29 cellular contexts compared by ENCODE assay signal in the genomic region with DNA sequence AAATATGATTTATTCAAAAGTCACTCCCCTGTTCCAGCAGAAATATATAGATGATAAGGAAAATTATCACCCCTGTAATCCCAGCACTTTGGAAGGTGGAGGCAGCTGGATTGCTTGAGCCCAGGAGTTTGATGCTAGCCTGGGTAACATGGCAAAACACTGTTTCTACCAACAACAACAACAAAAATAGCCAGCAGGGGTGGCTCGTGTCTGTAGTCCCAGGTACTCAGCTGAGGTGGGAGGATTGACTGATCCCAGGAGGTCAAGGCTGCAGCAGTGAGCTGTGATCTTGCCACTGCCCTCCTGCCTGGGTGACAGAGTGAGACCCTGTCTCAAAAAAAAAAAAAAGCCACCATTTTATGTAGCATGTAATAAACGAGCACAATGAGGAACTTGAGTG.
"Had no signal": no experiment of that assay in that cellular context is flagged by ENCODE, and none has a peak within 500 bp of the region (broad histone marks: within the 10 kb centered on the region; RNA-seq: fewer than 3 reads in every experiment).

No MANE protein-coding gene starts in this region.

- H3K27me3 Mint-ChIP-seq: activated CD4-positive, alpha-beta memory T cell treated with anti-CD3 and anti-CD28 coated beads for 36 hours; activated CD4-positive, alpha-beta T cell treated with anti-CD3 and anti-CD28 coated beads for 36 hours; activated CD4-positive, alpha-beta T cell treated with anti-CD3 and anti-CD28 coated beads, Interleukin-2, amount 10 ng/mL, durations not matched to agents 24 days and 14 days; activated naive CD4-positive, alpha-beta T cell treated with anti-CD3 and anti-CD28 coated beads, Interleukin-2, amount 10 ng/mL, durations not matched to agents 7 days and 5 days; activated naive CD8-positive, alpha-beta T cell treated with anti-CD3 and anti-CD28 coated beads, Interleukin-2, amount 10 ng/mL, durations not matched to agents 7 days and 5 days; activated T-cell treated with anti-CD3 and anti-CD28 coated beads, Interleukin-2, amount 50 U/mL, for 24 hours; brain; T-helper 17 cell had no signal

- H3K36me3 ChIP-seq: ascending aorta, breast epithelium, cardiac muscle cell, colonic mucosa, WERI-Rb-1 had no signal

- H3K4me3 ChIP-seq: ascending aorta, breast epithelium, cardiac muscle cell, colonic mucosa had no signal

- H3K27ac ChIP-seq: ascending aorta, breast epithelium, cardiac muscle cell, colonic mucosa, WERI-Rb-1 had no signal

- ATAC-seq: activated CD4-positive, alpha-beta T cell treated with anti-CD3 and anti-CD28 coated beads for 36 hours; activated naive CD4-positive, alpha-beta T cell treated with anti-CD3 and anti-CD28 coated beads, Interleukin-2, amount 50 U/mL, for 72 hours; activated T-cell treated with anti-CD3 and anti-CD28 coated beads, Interleukin-2, amount 50 U/mL, for 72 hours; esophagus mucosa; T-helper 17 cell had no signal

- H3K27ac Mint-ChIP-seq: activated CD4-positive, alpha-beta memory T cell treated with anti-CD3 and anti-CD28 coated beads for 36 hours; activated CD4-positive, alpha-beta T cell treated with anti-CD3 and anti-CD28 coated beads for 36 hours; activated CD4-positive, alpha-beta T cell treated with anti-CD3 and anti-CD28 coated beads, Interleukin-2, amount 10 ng/mL, durations not matched to agents 24 days and 14 days; activated naive CD4-positive, alpha-beta T cell treated with anti-CD3 and anti-CD28 coated beads, Interleukin-2, amount 10 ng/mL, durations not matched to agents 7 days and 5 days; activated naive CD4-positive, alpha-beta T cell treated with anti-CD3 and anti-CD28 coated beads, Interleukin-2, amount 50 U/mL, for 72 hours; activated naive CD8-positive, alpha-beta T cell treated with anti-CD3 and anti-CD28 coated beads, Interleukin-2, amount 10 ng/mL, durations not matched to agents 7 days and 5 days; activated T-cell treated with anti-CD3 and anti-CD28 coated beads, Interleukin-2, amount 50 U/mL, for 24 hours; activated T-cell treated with anti-CD3 and anti-CD28 coated beads, Interleukin-2, amount 50 U/mL, for 72 hours; brain; T-helper 17 cell; T-helper 2 cell treated with Interferon-gamma antibody and Interleukin-4, amounts not matched to agents 5 μg/mL and 100 μg/mL, for 36 hours had no signal

- H3K36me3 Mint-ChIP-seq: activated CD4-positive, alpha-beta memory T cell treated with anti-CD3 and anti-CD28 coated beads for 36 hours; activated naive CD4-positive, alpha-beta T cell treated with anti-CD3 and anti-CD28 coated beads, Interleukin-2, amount 10 ng/mL, durations not matched to agents 7 days and 5 days; activated naive CD8-positive, alpha-beta T cell treated with anti-CD3 and anti-CD28 coated beads, Interleukin-2, amount 10 ng/mL, durations not matched to agents 7 days and 5 days; brain had no signal

- H3K4me1 Mint-ChIP-seq: activated CD4-positive, alpha-beta T cell treated with anti-CD3 and anti-CD28 coated beads for 36 hours; activated CD4-positive, alpha-beta T cell treated with anti-CD3 and anti-CD28 coated beads, Interleukin-2, amount 10 ng/mL, durations not matched to agents 24 days and 14 days; activated naive CD4-positive, alpha-beta T cell treated with anti-CD3 and anti-CD28 coated beads, Interleukin-2, amount 10 ng/mL, durations not matched to agents 7 days and 5 days; activated naive CD8-positive, alpha-beta T cell treated with anti-CD3 and anti-CD28 coated beads, Interleukin-2, amount 10 ng/mL, durations not matched to agents 7 days and 5 days; brain; T-helper 17 cell had no signal

- DNase-seq: activated CD4-positive, alpha-beta memory T cell treated with anti-CD3 and anti-CD28 coated beads for 36 hours; activated CD4-positive, alpha-beta T cell treated with anti-CD3 and anti-CD28 coated beads for 36 hours; activated CD4-positive, alpha-beta T cell treated with anti-CD3 and anti-CD28 coated beads, Interleukin-2, amount 10 ng/mL, durations not matched to agents 24 days and 14 days; activated CD4-positive, CD25-positive, alpha-beta regulatory T cell; activated CD4-positive, CD25-positive, alpha-beta regulatory T cell treated with anti-CD3 and anti-CD28 coated beads, Interleukin-2, amount 50 U/mL, for 72 hours; activated CD8-positive, alpha-beta memory T cell treated with anti-CD3 and anti-CD28 coated beads, Interleukin-2, amount 50 U/mL, for 48 hours; activated gamma-delta T cell; activated naive CD4-positive, alpha-beta T cell; activated naive CD4-positive, alpha-beta T cell treated with anti-CD3 and anti-CD28 coated beads, Interleukin-2, amount 10 ng/mL, durations not matched to agents 7 days and 5 days; activated naive CD8-positive, alpha-beta T cell treated with anti-CD3 and anti-CD28 coated beads, Interleukin-2, amount 10 ng/mL, durations not matched to agents 7 days and 5 days; activated T-cell treated with anti-CD3 and anti-CD28 coated beads for 4 hours; activated T-cell treated with anti-CD3 and anti-CD28 coated beads, Interleukin-2, amount 50 U/mL, for 24 hours; activated T-cell treated with anti-CD3 and anti-CD28 coated beads, Interleukin-2, amount 50 U/mL, for 72 hours; central memory CD4-positive, alpha-beta T cell; cerebellar nuclear complex; colonic mucosa; effector CD8-positive, alpha-beta T cell; foreskin fibroblast; head of caudate nucleus; T-helper 17 cell; T1000; WERI-Rb-1 had no signal

- H3K4me3 Mint-ChIP-seq: activated CD4-positive, alpha-beta memory T cell treated with anti-CD3 and anti-CD28 coated beads for 36 hours; activated CD4-positive, alpha-beta T cell treated with anti-CD3 and anti-CD28 coated beads for 36 hours; activated CD4-positive, alpha-beta T cell treated with anti-CD3 and anti-CD28 coated beads, Interleukin-2, amount 10 ng/mL, durations not matched to agents 24 days and 14 days; activated naive CD4-positive, alpha-beta T cell treated with anti-CD3 and anti-CD28 coated beads, Interleukin-2, amount 10 ng/mL, durations not matched to agents 7 days and 5 days; activated naive CD8-positive, alpha-beta T cell treated with anti-CD3 and anti-CD28 coated beads, Interleukin-2, amount 10 ng/mL, durations not matched to agents 7 days and 5 days; activated T-cell treated with anti-CD3 and anti-CD28 coated beads, Interleukin-2, amount 50 U/mL, for 24 hours; activated T-cell treated with anti-CD3 and anti-CD28 coated beads, Interleukin-2, amount 50 U/mL, for 72 hours; brain; T-helper 17 cell; T-helper 2 cell treated with Interferon-gamma antibody and Interleukin-4, amounts not matched to agents 5 μg/mL and 100 μg/mL, for 36 hours had no signal

- H3K4me1 ChIP-seq: ascending aorta, breast epithelium, colonic mucosa had no signal

- H3K27me3 ChIP-seq: ascending aorta, breast epithelium, cardiac muscle cell, colonic mucosa had no signal
